ENCODE assay signal across 34 cellular contexts in the genomic region with DNA sequence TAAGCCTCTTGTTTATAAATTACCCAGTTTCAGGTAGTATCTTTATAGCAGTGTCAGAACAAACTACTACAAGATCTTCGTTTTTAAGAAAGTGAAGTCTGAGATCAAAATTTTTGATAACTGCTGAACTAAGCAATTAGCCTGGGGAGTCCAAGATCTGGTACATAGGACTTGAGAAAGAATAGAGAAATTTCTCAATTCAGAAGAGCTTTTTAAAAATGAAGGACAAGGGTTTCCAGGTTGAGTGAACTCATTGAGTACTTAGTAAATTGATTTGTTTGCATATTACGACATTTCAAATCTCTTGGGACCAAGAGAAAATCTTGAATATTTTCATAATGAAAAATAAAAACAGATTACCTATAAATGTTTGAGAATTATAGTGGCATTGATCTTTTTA.
"Had no signal": no experiment of that assay in that cellular context is flagged by ENCODE, and none has a peak within 500 bp of the region (broad histone marks: within the 10 kb centered on the region; RNA-seq: fewer than 3 reads in every experiment).

No MANE protein-coding gene starts in this region.

- H3K27me3 ChIP-seq: MG63 had no signal

- DNase-seq: Karpas-422, Kasumi-1, MG63, MM.1S, MV-4-11, NCI-H1048, NCI-H1092, NCI-H1092 treated with DMSO at 0.1 percent for 48 hours, NCI-H1105, NCI-H1105 treated with DMSO at 0.1 percent for 48 hours, NCI-H1417, NCI-H1417 treated with DMSO at 0.1 percent for 48 hours, NCI-H1436, NCI-H1436 treated with DMSO at 0.1 percent for 48 hours, NCI-H146, NCI-H1694, NCI-H1694 treated with DMSO at 0.1 percent for 48 hours, NCI-H187, NCI-H187 treated with DMSO at 0.1 percent for 48 hours, NCI-H1930, NCI-H2029, NCI-H2081, NCI-H2081 treated with DMSO at 0.1 percent for 48 hours, NCI-H2107, NCI-H2171, NCI-H2171 treated with DMSO at 0.1 percent for 48 hours, NCI-H2227 treated with DMSO at 0.1 percent for 48 hours, NCI-H226, NCI-H345, NCI-H446, NCI-H446 treated with DMSO at 0.1 percent for 48 hours, NCI-H510A, NCI-H510A treated with DMSO at 0.1 percent for 48 hours had no signal

- H3K27ac ChIP-seq: KMS-11 had no signal

- H3K36me3 ChIP-seq: MG63 had no signal

- H3K4me3 ChIP-seq: MG63 had no signal

- H3K9me3 ChIP-seq: MG63 had no signal
